ENCODE assay signal across 17 cellular contexts in genomic region chr7:128211626-128212025, GRCh38. TPM values are rescaled to one million over a fixed set of nuclear protein-coding genes. Genes with fewer than 3 reads are reported as not detected.
DNase-seq lines count a peak whose midpoint lies in the region; ATAC-seq and TF ChIP-seq lines count a peak whose summit lies in the region.
"Had no signal": no experiment of that assay in that cellular context is flagged by ENCODE, and none has a peak within 500 bp of the region (broad histone marks: within the 10 kb centered on the region; RNA-seq: fewer than 3 reads in every experiment).

No MANE protein-coding gene starts in this region.

- H3K9me3 ChIP-seq in sigmoid colon: no peaks in the 10 kb centered on the region
- H3K9me3 ChIP-seq: A549 had no signal

- TF ChIP-seq EP300 in sigmoid colon (IDR thresholded peaks at IDR 0.05): no peak

- H3K4me1 Mint-ChIP-seq in Calu3 (ENCODE audit: low read depth, unreplicated experiment) (no peaks in the 10 kb centered on the region), chondrocyte (ENCODE audit: low read depth) (peaks cover 28% of the 10 kb centered on the region)

- no peak overlapping the region for H3K27ac ChIP-seq in sigmoid colon
- H3K27ac ChIP-seq: A549 had no signal

- ATAC-seq in HG03097 (IDR thresholded peaks at IDR 0.05; ENCODE audit: low FRiP score, unreplicated experiment) (no peak), GM18519 (IDR thresholded peaks at IDR 0.05; ENCODE audit: low FRiP score, unreplicated experiment) (no peak)
- ATAC-seq: A549 had no signal

- H3K27me3 ChIP-seq in sigmoid colon: peaks cover 0 to 14% (median 5%) of the 10 kb centered on the region in 3 donors

- H3K36me3 Mint-ChIP-seq in Calu3 (ENCODE audit: insufficient read depth, unreplicated experiment) (no peaks in the 10 kb centered on the region), chondrocyte (ENCODE audit: low read depth) (no peaks in the 10 kb centered on the region)
- H3K36me3 Mint-ChIP-seq: CD4-positive, alpha-beta memory T cell had no signal

- H3K9me3 Mint-ChIP-seq in Calu3 (ENCODE audit: low read depth, unreplicated experiment) (no peaks in the 10 kb centered on the region), chondrocyte (ENCODE audit: low read depth) (peaks cover 3% of the 10 kb centered on the region)
- H3K9me3 Mint-ChIP-seq: CD4-positive, alpha-beta memory T cell had no signal

- no peaks in the 10 kb centered on the region for H3K36me3 ChIP-seq in sigmoid colon

- H3K4me3 Mint-ChIP-seq in Calu3 (ENCODE audit: low read depth, unreplicated experiment) (no peak overlapping the region), chondrocyte (ENCODE audit: unreplicated experiment) (no peak overlapping the region)
- H3K4me3 Mint-ChIP-seq: CD4-positive, alpha-beta memory T cell; HFFc6 had no signal

- CTCF ChIA-PET in Calu3 (lab: Charles Lee): interaction anchor here (1.2 kb wide), 1 partner anchor 294 kb away, joined by 7 read pairs; no protein-coding TSS in a partner anchor

- H3K4me3 ChIP-seq in sigmoid colon: no peak overlapping the region
- H3K4me3 ChIP-seq: A549 had no signal

- intact Hi-C loops in Calu3 (cut with micrococcal nuclease; ENCODE audit: unreplicated experiment) (loop anchor here (10.0 kb wide), 1 partner anchor 627 kb away; the partner anchor contains the start of genes ARF5 and GCC1), sigmoid colon (cut with DNase I) (no loop called here)

- H3K4me1 ChIP-seq in sigmoid colon: peaks cover 0 to 9% (median 3%) of the 10 kb centered on the region in 4 donors
- H3K4me1 ChIP-seq: A549 had no signal

- TF ChIP-seq POLR2A in sigmoid colon (IDR thresholded peaks at IDR 0.05): no peak

- peaks cover 49% of the 10 kb centered on the region for H3K27me3 Mint-ChIP-seq in Calu3 (ENCODE audit: unreplicated experiment)
- peaks cover 9% of the 10 kb centered on the region for H3K27me3 Mint-ChIP-seq in chondrocyte (ENCODE audit: low read depth)

- BruUV-seq in Calu3 (replicated peaks; lab: Mats Ljungman, UMichigan): no TSS peak

- H3K27ac Mint-ChIP-seq in Calu3 (ENCODE audit: unreplicated experiment) (no peak overlapping the region), chondrocyte (ENCODE audit: unreplicated experiment) (no peak overlapping the region)
- H3K27ac Mint-ChIP-seq: CD4-positive, alpha-beta memory T cell; HFFc6 had no signal

- WGBS in sigmoid colon, 2 donors: 46 to 74% methylated on average over 4 of the region's 4 CpGs

- DNase-seq in Calu3: peak; percentile 14
- DNase-seq in NCI-H82 (lab: John Stamatoyannopoulos, UW): peak; percentile 66
- peak; percentile 17 for DNase-seq in chondrocyte (ENCODE audit: low spot score)
- peak; percentile 14 for DNase-seq in sigmoid colon
- DNase-seq in inferior parietal cortex (ENCODE audit: extremely low spot score): no peak
- DNase-seq: CD4-positive, alpha-beta memory T cell; DMS79 treated with DMSO at 0.1 percent for 48 hours; HFFc6; Kasumi-1; MM.1S; NCI-H1092; NCI-H2081 treated with DMSO at 0.1 percent for 48 hours; NCI-H510A; NCI-H748 treated with DMSO at 0.1 percent for 48 hours had no signal

- TF ChIP-seq CTCF in Calu3 (IDR thresholded peaks at IDR 0.05; ENCODE audit: unreplicated experiment): no peak
- no peak for TF ChIP-seq CTCF in chondrocyte (IDR thresholded peaks at IDR 0.05)
- no peak for TF ChIP-seq CTCF in sigmoid colon (IDR thresholded peaks at IDR 0.05)

RNA-seq across cellular contexts. Expression of gene LEP, which starts 29.5 kb away (rescaled TPM):
- not detected in 2 replicates for total RNA-seq in Calu3 (2022)
- not detected in 3 replicates for total RNA-seq in chondrocyte
- total RNA-seq in sigmoid colon: 1 to 10 TPM in 1 of 4 donors, under 1 TPM in 2, not detected in 1; 0.16 to 1.4 (median 0.27) TPM
- 1 to 10 TPM in 1 of 3 donors, not detected in 2; 5.4 TPM for polyA plus RNA-seq in sigmoid colon
- total RNA-seq: CD4-positive, alpha-beta memory T cell; HFFc6 had no signal
- polyA plus RNA-seq: A549; CD4-positive, alpha-beta memory T cell had no signal
